In genomic region chr15:78638658-78639314, GRCh38 we compare ENCODE assay signal across 8 cellular contexts. TPM values are rescaled to one million over a fixed set of nuclear protein-coding genes. Genes with fewer than 3 reads are reported as not detected.
DNase-seq lines count a peak whose midpoint lies in the region; ATAC-seq and TF ChIP-seq lines count a peak whose summit lies in the region.

No MANE protein-coding gene starts in this region.

- no peaks in the 10 kb centered on the region for H3K79me1 ChIP-seq in mesenchymal stem cell (replicated peaks; ENCODE audit: low read length, poor library complexity, severe bottlenecking)

- no peak overlapping the region for H4K8ac ChIP-seq in mesenchymal stem cell (ENCODE audit: low read length)

- peaks cover 4% of the 10 kb centered on the region for H3K36me3 Mint-ChIP-seq in T-helper 17 cell (ENCODE audit: low read depth)

- no peak overlapping the region for H2BK15ac ChIP-seq in mesenchymal stem cell (ENCODE audit: low read depth, poor library complexity, severe bottlenecking)

- no peak overlapping the region for H3K23ac ChIP-seq in mesenchymal stem cell (ENCODE audit: low read length in 2 of 2)

- ATAC-seq in T-helper 17 cell (peak; percentile 33), HG02763 (IDR thresholded peaks at IDR 0.05; ENCODE audit: unreplicated experiment) (no peak)

- H2BK5ac ChIP-seq in mesenchymal stem cell (ENCODE audit: low read depth, low read length, poor library complexity, severe bottlenecking), result no peak overlapping the region

- H2BK120ac ChIP-seq in mesenchymal stem cell (ENCODE audit: low read depth, low read length), result no peak overlapping the region

- no peak overlapping the region for H4K91ac ChIP-seq in mesenchymal stem cell (ENCODE audit: low read length)

- H3K4me1 Mint-ChIP-seq in T-helper 17 cell, result peaks cover 13% of the 10 kb centered on the region

- H3K9me3 ChIP-seq in T-helper 17 cell (ENCODE audit: control insufficient read depth, low read length, poor library complexity, severe bottlenecking), result no peaks in the 10 kb centered on the region
- peaks cover 4% of the 10 kb centered on the region for H3K9me3 ChIP-seq in mesenchymal stem cell (ENCODE audit: control insufficient read depth, low read length)
- H3K9me3 ChIP-seq in testis, result no peaks in the 10 kb centered on the region

- H2AFZ ChIP-seq in mesenchymal stem cell (ENCODE audit: low read depth, low read length), result no peak overlapping the region

- H2AK5ac ChIP-seq in mesenchymal stem cell (ENCODE audit: low read length, severe bottlenecking), result no peak overlapping the region

- H3K4me3 ChIP-seq in mesenchymal stem cell (ENCODE audit: insufficient read depth in 1 of 2, low read depth in 1 of 2, low read length in 2 of 2) (no peak overlapping the region), testis (no peak overlapping the region)

- WGBS in mesenchymal stem cell, result 50% methylated on average over 4 of the region's 4 CpGs
- 58 to 70% methylated on average over 4 of the region's 4 CpGs for WGBS in testis, 2 donors

- H3K14ac ChIP-seq in mesenchymal stem cell (ENCODE audit: low read length in 2 of 2), result no peak overlapping the region

- H3K36me3 ChIP-seq in mesenchymal stem cell (ENCODE audit: control insufficient read depth in 1 of 2, insufficient read depth in 2 of 2, low read depth in 1 of 2, low read length in 2 of 2), result no peaks in the 10 kb centered on the region
- no peaks in the 10 kb centered on the region for H3K36me3 ChIP-seq in testis (ENCODE audit: low read depth, missing control alignments)

- peak overlapping the region in 1 of 2 experiments; percentile 0 for H3K18ac ChIP-seq in mesenchymal stem cell (ENCODE audit: low read depth in 1 of 2, low read length in 2 of 2)

- H3K4me1 ChIP-seq in mesenchymal stem cell (ENCODE audit: control insufficient read depth, insufficient read depth, low read depth, low read length), result peaks cover 12% of the 10 kb centered on the region
- H3K4me1 ChIP-seq in testis, result peaks cover 4% of the 10 kb centered on the region

- DNase-seq in SIG-M5 treated with dmso at 0.1 percent for 504 hours (lab: John Stamatoyannopoulos, UW; ENCODE audit: unreplicated experiment) (peak; percentile 40), SIG-M5 (lab: John Stamatoyannopoulos, UW) (no peak), NCI-H1092 (lab: John Stamatoyannopoulos, UW) (peak; percentile 62), T-helper 17 cell (peak in 1 of 3 donors; percentile 17), dermis blood vessel endothelial cell (peak; percentile 70), mesenchymal stem cell (peak; percentile 60), testis (peak; percentile 79)

- H3K4me3 Mint-ChIP-seq in T-helper 17 cell, result no peak overlapping the region

- TF ChIP-seq CTCF in testis (IDR thresholded peaks at IDR 0.05), result peak; percentile 29 to 69 (median 32)

- no peak overlapping the region for H3K4ac ChIP-seq in mesenchymal stem cell (ENCODE audit: low read depth in 1 of 2, low read length in 2 of 2)

- peaks cover 50% of the 10 kb centered on the region for H3K27me3 Mint-ChIP-seq in T-helper 17 cell

- no peak overlapping the region for H3K27ac Mint-ChIP-seq in T-helper 17 cell

- H3K4me2 ChIP-seq in mesenchymal stem cell (ENCODE audit: low read length, poor library complexity, severe bottlenecking), result no peak overlapping the region

- no peak overlapping the region for H2BK12ac ChIP-seq in mesenchymal stem cell (ENCODE audit: low read length in 2 of 2)

- no peak overlapping the region for H3K27ac ChIP-seq in mesenchymal stem cell (ENCODE audit: low read length, poor library complexity, severe bottlenecking)
- H3K27ac ChIP-seq in testis, result no peak overlapping the region

- H3K27me3 ChIP-seq in mesenchymal stem cell (ENCODE audit: control insufficient read depth in 1 of 2, insufficient read depth in 1 of 2, low read length in 2 of 2) (peaks cover 34 to 65% of the 10 kb centered on the region in 2 experiments), testis (no peaks in the 10 kb centered on the region)

- no peak overlapping the region for H3K9ac ChIP-seq in mesenchymal stem cell (ENCODE audit: low read length)

- TF ChIP-seq POLR2A in testis (IDR thresholded peaks at IDR 0.05), result no peak

- intact Hi-C loops in testis (cut with DNase I; ENCODE audit: low total_unique reads), result no loop called here

RNA-seq across cellular contexts. Expression of gene CHRNB4, which starts 2.2 kb away (rescaled TPM):
- total RNA-seq in T-helper 17 cell (not detected), dermis blood vessel endothelial cell (not detected in 2 replicates), testis (1 to 10 TPM; 7.4 to 8.0 TPM)
- polyA plus RNA-seq in mesenchymal stem cell (2013, experiment 1 of 2), result 0.01 TPM
- 0.03 TPM for polyA plus RNA-seq in mesenchymal stem cell (2013, experiment 2 of 2)
- polyA plus RNA-seq in testis (ENCODE audit: insufficient read depth, low read depth, low replicate concordance), result 13.1 TPM

RNA-seq across cellular contexts. Expression of gene CHRNA3, which starts 18.0 kb away (rescaled TPM):
- total RNA-seq in T-helper 17 cell (not detected), dermis blood vessel endothelial cell (not detected in 2 replicates), testis (1 to 10 TPM; 3.1 to 5.7 TPM)
- polyA plus RNA-seq in mesenchymal stem cell (2013, experiment 1 of 2), result 0.06 TPM
- polyA plus RNA-seq in mesenchymal stem cell (2013, experiment 2 of 2), result not detected
- polyA plus RNA-seq in testis (ENCODE audit: insufficient read depth, low read depth, low replicate concordance), result 4.5 TPM
